Comparison of ENCODE assay signal across 29 cellular contexts in the genomic region with DNA sequence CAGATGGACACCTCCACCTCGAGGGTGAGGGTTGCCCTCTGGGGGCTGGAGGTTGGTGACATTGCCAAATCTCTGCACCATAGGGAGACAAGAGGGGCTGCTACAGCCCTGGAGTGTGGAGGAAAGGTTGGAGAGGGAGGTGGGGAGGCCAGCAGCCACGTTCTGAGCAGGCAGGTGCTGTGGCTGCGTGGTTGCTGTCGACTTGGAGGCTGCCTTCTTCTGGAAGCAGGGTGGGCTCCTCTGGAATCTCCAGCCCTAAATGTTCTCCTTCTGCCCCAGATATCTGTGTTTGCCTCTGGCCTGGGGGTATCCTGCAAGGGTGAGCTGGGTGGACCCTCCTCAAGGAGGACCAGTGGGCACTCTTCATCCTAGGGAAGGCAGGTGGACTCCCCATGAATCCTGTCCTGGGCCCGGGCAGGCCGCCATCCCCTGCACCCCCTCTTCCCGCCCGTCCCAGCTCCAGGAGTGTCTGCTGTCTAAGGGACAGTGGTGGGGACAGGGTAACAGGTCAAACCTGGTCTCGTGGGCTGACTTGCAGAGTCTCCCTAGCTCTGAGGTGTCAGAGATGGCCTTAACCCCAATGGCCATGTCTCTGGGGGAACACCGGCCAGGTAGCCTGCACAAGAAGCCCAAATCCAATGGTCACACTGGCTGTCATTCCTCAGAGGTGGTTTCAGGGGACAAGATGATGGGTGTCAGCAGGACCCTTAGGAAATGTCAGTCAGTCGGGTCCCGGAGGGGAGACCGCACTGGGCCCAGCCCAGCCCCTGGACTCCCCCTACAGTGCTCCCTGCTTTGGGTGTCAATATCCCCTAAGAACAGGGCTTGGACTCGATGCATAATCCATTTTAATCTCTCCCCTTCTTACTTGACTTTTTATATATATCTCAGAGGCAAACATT. TPM values are rescaled to one million over a fixed set of nuclear protein-coding genes. Genes with fewer than 3 reads are reported as not detected.
"Had no signal": no experiment of that assay in that cellular context is flagged by ENCODE, and none has a peak within 500 bp of the region (broad histone marks: within the 10 kb centered on the region; RNA-seq: fewer than 3 reads in every experiment).

No MANE protein-coding gene starts in this region.

- ATAC-seq: activated T-cell treated with anti-CD3 and anti-CD28 coated beads, Interleukin-2, amount 50 U/mL, for 4 hours; foreskin keratinocyte; stimulated activated effector memory CD8-positive, alpha-beta T cell treated with anti-CD3 and anti-CD28 coated beads, Interleukin-12 subunit alpha, Interleukin-12 subunit beta, amount 100 ng/mL, for 72 hours; stimulated activated naive CD8-positive, alpha-beta T cell treated with anti-CD3 and anti-CD28 coated beads, Interleukin-15, amount 100 ng/mL, for 72 hours; T-helper 17 cell had no signal

- H3K27ac Mint-ChIP-seq: activated B cell treated with CpG ODN at 0.5 μM for 24 hours; activated naive CD8-positive, alpha-beta T cell treated with anti-CD3 and anti-CD28 coated beads for 36 hours; activated T-helper 2 cell treated with anti-CD3 and anti-CD28 coated beads, Interferon-gamma antibody, Interleukin-2, Interleukin-4, amounts not matched to agents 10 μg/mL and 5 μg/mL and 100 μg/mL, durations not matched to agents 14 hours and 24 hours and 36 hours; dendritic cell treated with granulocyte-macrophage colony-stimulating factor and Interleukin-4, amounts not matched to agents 40 ng/mL and 50 ng/mL, for 4 days; immature natural killer cell; natural killer cell treated with Interleukin-12 subunit alpha and Interleukin-12 subunit beta and Interleukin-15 and Interleukin-18, amount 100 ng/mL, for 72 hours; stimulated activated effector memory CD8-positive, alpha-beta T cell treated with anti-CD3 and anti-CD28 coated beads, Interleukin-12 subunit alpha, Interleukin-12 subunit beta, amount 100 ng/mL, for 72 hours; stimulated activated naive CD8-positive, alpha-beta T cell treated with anti-CD3 and anti-CD28 coated beads, Interleukin-15, amount 100 ng/mL, for 72 hours; T-helper 17 cell; type B pancreatic cell had no signal

- H3K4me1 Mint-ChIP-seq: activated B cell treated with CpG ODN at 0.5 μM for 24 hours; activated naive CD8-positive, alpha-beta T cell treated with anti-CD3 and anti-CD28 coated beads for 36 hours; immature natural killer cell; stimulated activated effector memory CD8-positive, alpha-beta T cell treated with anti-CD3 and anti-CD28 coated beads, Interleukin-12 subunit alpha, Interleukin-12 subunit beta, amount 100 ng/mL, for 72 hours; stimulated activated naive CD8-positive, alpha-beta T cell treated with anti-CD3 and anti-CD28 coated beads, Interleukin-15, amount 100 ng/mL, for 72 hours; T-helper 17 cell had no signal

- H3K27me3 Mint-ChIP-seq: activated B cell treated with CpG ODN at 0.5 μM for 24 hours; activated naive CD8-positive, alpha-beta T cell treated with anti-CD3 and anti-CD28 coated beads for 36 hours; dendritic cell treated with granulocyte-macrophage colony-stimulating factor and Interleukin-4, amounts not matched to agents 40 ng/mL and 50 ng/mL, for 4 days; natural killer cell treated with Interleukin-12 subunit alpha and Interleukin-12 subunit beta and Interleukin-15 and Interleukin-18, amount 100 ng/mL, for 72 hours; stimulated activated naive CD8-positive, alpha-beta T cell treated with anti-CD3 and anti-CD28 coated beads, Interleukin-15, amount 100 ng/mL, for 72 hours; T-helper 17 cell; type B pancreatic cell had no signal

- H3K36me3 Mint-ChIP-seq: activated naive CD8-positive, alpha-beta T cell treated with anti-CD3 and anti-CD28 coated beads for 36 hours; immature natural killer cell; mesothelial cell of epicardium; natural killer cell treated with Interleukin-12 subunit alpha and Interleukin-12 subunit beta and Interleukin-15 and Interleukin-18, amount 100 ng/mL, for 72 hours; stimulated activated effector memory CD8-positive, alpha-beta T cell treated with anti-CD3 and anti-CD28 coated beads, Interleukin-12 subunit alpha, Interleukin-12 subunit beta, amount 100 ng/mL, for 72 hours; type B pancreatic cell had no signal

- DNase-seq: activated B cell treated with CpG ODN at 0.5 μM for 24 hours; activated CD4-positive, alpha-beta T cell treated with anti-CD3 and anti-CD28 coated beads for 4 hours; activated CD4-positive, alpha-beta T cell treated with anti-CD3 and anti-CD28 coated beads, Interleukin-2, amount 50 U/mL, for 48 hours; activated CD8-positive, alpha-beta memory T cell treated with anti-CD3 and anti-CD28 coated beads, Interleukin-2, amount 50 U/mL, for 48 hours; activated naive CD4-positive, alpha-beta T cell treated with Interleukin-2 at 50 U/mL for 16 hours; activated naive CD8-positive, alpha-beta T cell treated with anti-CD3 and anti-CD28 coated beads for 36 hours; activated T-cell treated with anti-CD3 and anti-CD28 coated beads, Interleukin-2, amount 50 U/mL, for 4 hours; effector CD8-positive, alpha-beta T cell; foreskin keratinocyte; immature natural killer cell; kidney glomerular epithelial cell; left ventricle myocardium inferior; nucleus accumbens; stimulated activated CD4-positive, alpha-beta T cell treated with anti-CD3 and anti-CD28 coated beads, Interleukin-2, amount 100 ng/mL, for 24 hours; stimulated activated naive CD8-positive, alpha-beta T cell treated with anti-CD3 and anti-CD28 coated beads, Interleukin-15, amount 100 ng/mL, for 72 hours; T-helper 17 cell had no signal

- H3K27ac ChIP-seq: foreskin keratinocyte, left ventricle myocardium inferior, right lobe of liver, skin epidermis, thoracic aorta had no signal

- H3K9me3 ChIP-seq: left ventricle myocardium inferior, right lobe of liver, thoracic aorta had no signal

- H3K4me3 Mint-ChIP-seq: activated B cell treated with CpG ODN at 0.5 μM for 24 hours; activated naive CD8-positive, alpha-beta T cell treated with anti-CD3 and anti-CD28 coated beads for 36 hours; activated T-cell treated with anti-CD3 and anti-CD28 coated beads, Interleukin-2, amount 50 U/mL, for 4 hours; dendritic cell treated with granulocyte-macrophage colony-stimulating factor and Interleukin-4, amounts not matched to agents 40 ng/mL and 50 ng/mL, for 4 days; immature natural killer cell; mesothelial cell of epicardium; natural killer cell treated with Interleukin-12 subunit alpha and Interleukin-12 subunit beta and Interleukin-15 and Interleukin-18, amount 100 ng/mL, for 72 hours; stimulated activated effector memory CD8-positive, alpha-beta T cell treated with anti-CD3 and anti-CD28 coated beads, Interleukin-12 subunit alpha, Interleukin-12 subunit beta, amount 100 ng/mL, for 72 hours; stimulated activated naive CD8-positive, alpha-beta T cell treated with anti-CD3 and anti-CD28 coated beads, Interleukin-15, amount 100 ng/mL, for 72 hours; T-helper 17 cell had no signal

- H3K36me3 ChIP-seq: left ventricle myocardium inferior, right lobe of liver, thoracic aorta had no signal

- H3K4me3 ChIP-seq: left ventricle myocardium inferior, right lobe of liver, skin epidermis, thoracic aorta had no signal

- H3K27me3 ChIP-seq: foreskin keratinocyte, right lobe of liver had no signal

- H3K4me1 ChIP-seq: foreskin keratinocyte, left ventricle myocardium inferior, right lobe of liver had no signal

- H3K9me3 Mint-ChIP-seq: activated B cell treated with CpG ODN at 0.5 μM for 24 hours; activated naive CD8-positive, alpha-beta T cell treated with anti-CD3 and anti-CD28 coated beads for 36 hours; activated T-cell treated with anti-CD3 and anti-CD28 coated beads, Interleukin-2, amount 50 U/mL, for 4 hours; activated T-helper 2 cell treated with anti-CD3 and anti-CD28 coated beads, Interferon-gamma antibody, Interleukin-2, Interleukin-4, amounts not matched to agents 10 μg/mL and 5 μg/mL and 100 μg/mL, durations not matched to agents 14 hours and 24 hours and 36 hours; dendritic cell treated with granulocyte-macrophage colony-stimulating factor and Interleukin-4, amounts not matched to agents 40 ng/mL and 50 ng/mL, for 4 days; immature natural killer cell; mesothelial cell of epicardium; natural killer cell treated with Interleukin-12 subunit alpha and Interleukin-12 subunit beta and Interleukin-15 and Interleukin-18, amount 100 ng/mL, for 72 hours; stimulated activated effector memory CD8-positive, alpha-beta T cell treated with anti-CD3 and anti-CD28 coated beads, Interleukin-12 subunit alpha, Interleukin-12 subunit beta, amount 100 ng/mL, for 72 hours; stimulated activated naive CD8-positive, alpha-beta T cell treated with anti-CD3 and anti-CD28 coated beads, Interleukin-15, amount 100 ng/mL, for 72 hours; type B pancreatic cell had no signal

RNA-seq across cellular contexts. Expression of gene ZNF536, which starts 32.3 kb away (rescaled TPM):
- total RNA-seq: activated B cell treated with CpG ODN at 0.5 μM for 24 hours; activated CD8-positive, alpha-beta memory T cell treated with anti-CD3 and anti-CD28 coated beads for 36 hours; activated naive CD8-positive, alpha-beta T cell treated with anti-CD3 and anti-CD28 coated beads for 36 hours; activated T-cell treated with anti-CD3 and anti-CD28 coated beads, Interleukin-2, amount 50 U/mL, for 4 hours; activated T-helper 2 cell treated with anti-CD3 and anti-CD28 coated beads, Interferon-gamma antibody, Interleukin-2, Interleukin-4, amounts not matched to agents 10 μg/mL and 5 μg/mL and 100 μg/mL, durations not matched to agents 14 hours and 24 hours and 36 hours; bronchial epithelial cell; foreskin keratinocyte; glomerular endothelial cell; lung microvascular endothelial cell; natural killer cell treated with Interleukin-12 subunit alpha and Interleukin-12 subunit beta and Interleukin-15 and Interleukin-18, amount 100 ng/mL, for 72 hours; T-helper 17 cell had no signal
